Comparison of ENCODE assay signal across 1 cellular context in genomic region chr1:230114245-230114651, GRCh38.
TF ChIP-seq lines count a peak whose summit lies in the region.

No MANE protein-coding gene starts in this region.

TF ChIP-seq in GM23338, 12 proteins besides CTCF, POLR2A, EP300 and RAD21 (continued from another document):
- TF ChIP-seq, protein P1, sequence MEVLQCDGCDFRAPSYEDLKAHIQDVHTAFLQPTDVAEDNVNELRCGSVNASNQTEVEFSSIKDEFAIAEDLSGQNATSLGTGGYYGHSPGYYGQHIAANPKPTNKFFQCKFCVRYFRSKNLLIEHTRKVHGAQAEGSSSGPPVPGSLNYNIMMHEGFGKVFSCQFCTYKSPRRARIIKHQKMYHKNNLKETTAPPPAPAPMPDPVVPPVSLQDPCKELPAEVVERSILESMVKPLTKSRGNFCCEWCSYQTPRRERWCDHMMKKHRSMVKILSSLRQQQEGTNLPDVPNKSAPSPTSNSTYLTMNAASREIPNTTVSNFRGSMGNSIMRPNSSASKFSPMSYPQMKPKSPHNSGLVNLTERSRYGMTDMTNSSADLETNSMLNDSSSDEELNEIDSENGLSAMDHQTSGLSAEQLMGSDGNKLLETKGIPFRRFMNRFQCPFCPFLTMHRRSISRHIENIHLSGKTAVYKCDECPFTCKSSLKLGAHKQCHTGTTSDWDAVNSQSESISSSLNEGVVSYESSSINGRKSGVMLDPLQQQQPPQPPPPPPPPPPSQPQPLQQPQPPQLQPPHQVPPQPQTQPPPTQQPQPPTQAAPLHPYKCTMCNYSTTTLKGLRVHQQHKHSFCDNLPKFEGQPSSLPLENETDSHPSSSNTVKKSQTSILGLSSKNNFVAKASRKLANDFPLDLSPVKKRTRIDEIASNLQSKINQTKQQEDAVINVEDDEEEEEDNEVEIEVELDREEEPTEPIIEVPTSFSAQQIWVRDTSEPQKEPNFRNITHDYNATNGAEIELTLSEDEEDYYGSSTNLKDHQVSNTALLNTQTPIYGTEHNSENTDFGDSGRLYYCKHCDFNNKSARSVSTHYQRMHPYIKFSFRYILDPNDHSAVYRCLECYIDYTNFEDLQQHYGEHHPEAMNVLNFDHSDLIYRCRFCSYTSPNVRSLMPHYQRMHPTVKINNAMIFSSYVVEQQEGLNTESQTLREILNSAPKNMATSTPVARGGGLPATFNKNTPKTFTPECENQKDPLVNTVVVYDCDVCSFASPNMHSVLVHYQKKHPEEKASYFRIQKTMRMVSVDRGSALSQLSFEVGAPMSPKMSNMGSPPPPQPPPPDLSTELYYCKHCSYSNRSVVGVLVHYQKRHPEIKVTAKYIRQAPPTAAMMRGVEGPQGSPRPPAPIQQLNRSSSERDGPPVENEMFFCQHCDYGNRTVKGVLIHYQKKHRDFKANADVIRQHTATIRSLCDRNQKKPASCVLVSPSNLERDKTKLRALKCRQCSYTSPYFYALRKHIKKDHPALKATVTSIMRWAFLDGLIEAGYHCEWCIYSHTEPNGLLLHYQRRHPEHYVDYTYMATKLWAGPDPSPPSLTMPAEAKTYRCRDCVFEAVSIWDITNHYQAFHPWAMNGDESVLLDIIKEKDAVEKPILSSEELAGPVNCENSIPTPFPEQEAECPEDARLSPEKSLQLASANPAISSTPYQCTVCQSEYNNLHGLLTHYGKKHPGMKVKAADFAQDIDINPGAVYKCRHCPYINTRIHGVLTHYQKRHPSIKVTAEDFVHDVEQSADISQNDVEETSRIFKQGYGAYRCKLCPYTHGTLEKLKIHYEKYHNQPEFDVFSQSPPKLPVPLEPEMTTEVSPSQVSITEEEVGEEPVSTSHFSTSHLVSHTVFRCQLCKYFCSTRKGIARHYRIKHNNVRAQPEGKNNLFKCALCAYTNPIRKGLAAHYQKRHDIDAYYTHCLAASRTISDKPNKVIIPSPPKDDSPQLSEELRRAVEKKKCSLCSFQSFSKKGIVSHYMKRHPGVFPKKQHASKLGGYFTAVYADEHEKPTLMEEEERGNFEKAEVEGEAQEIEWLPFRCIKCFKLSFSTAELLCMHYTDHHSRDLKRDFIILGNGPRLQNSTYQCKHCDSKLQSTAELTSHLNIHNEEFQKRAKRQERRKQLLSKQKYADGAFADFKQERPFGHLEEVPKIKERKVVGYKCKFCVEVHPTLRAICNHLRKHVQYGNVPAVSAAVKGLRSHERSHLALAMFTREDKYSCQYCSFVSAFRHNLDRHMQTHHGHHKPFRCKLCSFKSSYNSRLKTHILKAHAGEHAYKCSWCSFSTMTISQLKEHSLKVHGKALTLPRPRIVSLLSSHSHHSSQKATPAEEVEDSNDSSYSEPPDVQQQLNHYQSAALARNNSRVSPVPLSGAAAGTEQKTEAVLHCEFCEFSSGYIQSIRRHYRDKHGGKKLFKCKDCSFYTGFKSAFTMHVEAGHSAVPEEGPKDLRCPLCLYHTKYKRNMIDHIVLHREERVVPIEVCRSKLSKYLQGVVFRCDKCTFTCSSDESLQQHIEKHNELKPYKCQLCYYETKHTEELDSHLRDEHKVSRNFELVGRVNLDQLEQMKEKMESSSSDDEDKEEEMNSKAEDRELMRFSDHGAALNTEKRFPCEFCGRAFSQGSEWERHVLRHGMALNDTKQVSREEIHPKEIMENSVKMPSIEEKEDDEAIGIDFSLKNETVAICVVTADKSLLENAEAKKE (CRISPR knock-in tag; IDR thresholded peaks at IDR 0.05), result no peak
- TF ChIP-seq EZH2 (IDR thresholded peaks at IDR 0.05; ENCODE audit: low read depth, unreplicated experiment) (no peak), CREB1 (CRISPR knock-in tag; IDR thresholded peaks at IDR 0.05; ENCODE audit: low read depth) (no peak), ZNF114 (CRISPR knock-in tag; IDR thresholded peaks at IDR 0.05) (no peak)
